Comparison of ENCODE assay signal across 33 cellular contexts in genomic region chr3:3765661-3766060, GRCh38.
"Had no signal": no experiment of that assay in that cellular context is flagged by ENCODE, and none has a peak within 500 bp of the region (broad histone marks: within the 10 kb centered on the region; RNA-seq: fewer than 3 reads in every experiment).

No MANE protein-coding gene starts in this region.

- ATAC-seq: activated T-cell treated with anti-CD3 and anti-CD28 coated beads, Interleukin-2, amount 50 U/mL, for 72 hours; esophagus mucosa; heart right ventricle; sciatic nerve; stimulated activated memory B cell treated with anti-CD40 and anti-IgM and Interleukin-4, amounts not matched to agents 10 μg/mL and 1 μg/mL and 100 μg/mL, for 72 hours; stimulated activated naive CD8-positive, alpha-beta T cell treated with anti-CD3 and anti-CD28 coated beads, Interleukin-15, amount 100 ng/mL, for 72 hours; T-cell had no signal

- H3K27ac Mint-ChIP-seq: activated naive CD8-positive, alpha-beta T cell; activated T-cell treated with anti-CD3 and anti-CD28 coated beads, Interleukin-2, amount 50 U/mL, for 72 hours; dendritic cell treated with granulocyte-macrophage colony-stimulating factor and Interleukin-4, amounts not matched to agents 40 ng/mL and 50 ng/mL, for 4 days; endodermal cell; progenitor cell of endocrine pancreas; stimulated activated memory B cell treated with anti-CD40 and anti-IgM and Interleukin-4, amounts not matched to agents 10 μg/mL and 1 μg/mL and 100 μg/mL, for 72 hours; stimulated activated naive CD8-positive, alpha-beta T cell treated with anti-CD3 and anti-CD28 coated beads, Interleukin-15, amount 100 ng/mL, for 72 hours; T-cell; T-helper 2 cell treated with Interferon-gamma antibody and Interleukin-4, amounts not matched to agents 5 μg/mL and 100 μg/mL, for 36 hours; type B pancreatic cell had no signal

- H3K4me1 ChIP-seq: heart right ventricle, left ventricle myocardium inferior, uterus had no signal

- H3K4me3 Mint-ChIP-seq: activated naive CD8-positive, alpha-beta T cell; activated T-cell treated with anti-CD3 and anti-CD28 coated beads, Interleukin-2, amount 50 U/mL, for 72 hours; dendritic cell treated with granulocyte-macrophage colony-stimulating factor and Interleukin-4, amounts not matched to agents 40 ng/mL and 50 ng/mL, for 4 days; endodermal cell; stimulated activated memory B cell treated with anti-CD40 and anti-IgM and Interleukin-4, amounts not matched to agents 10 μg/mL and 1 μg/mL and 100 μg/mL, for 72 hours; stimulated activated naive CD8-positive, alpha-beta T cell treated with anti-CD3 and anti-CD28 coated beads, Interleukin-15, amount 100 ng/mL, for 72 hours; T-cell; T-helper 2 cell treated with Interferon-gamma antibody and Interleukin-4, amounts not matched to agents 5 μg/mL and 100 μg/mL, for 36 hours; type B pancreatic cell had no signal

- H3K27ac ChIP-seq: brain microvascular endothelial cell, heart right ventricle, left ventricle myocardium inferior, ovary, uterus had no signal

- FAIRE-seq: small intestine had no signal

- H3K4me3 ChIP-seq: heart right ventricle, left ventricle myocardium inferior, lung, ovary, uterus had no signal

- H3K9me3 Mint-ChIP-seq: activated T-cell treated with anti-CD3 and anti-CD28 coated beads, Interleukin-2, amount 50 U/mL, for 72 hours; dendritic cell treated with granulocyte-macrophage colony-stimulating factor and Interleukin-4, amounts not matched to agents 40 ng/mL and 50 ng/mL, for 4 days; endodermal cell; stimulated activated memory B cell treated with anti-CD40 and anti-IgM and Interleukin-4, amounts not matched to agents 10 μg/mL and 1 μg/mL and 100 μg/mL, for 72 hours; stimulated activated naive CD8-positive, alpha-beta T cell treated with anti-CD3 and anti-CD28 coated beads, Interleukin-15, amount 100 ng/mL, for 72 hours; T-cell; T-helper 2 cell treated with Interferon-gamma antibody and Interleukin-4, amounts not matched to agents 5 μg/mL and 100 μg/mL, for 36 hours; type B pancreatic cell had no signal

- H3K4me1 Mint-ChIP-seq: stimulated activated memory B cell treated with anti-CD40 and anti-IgM and Interleukin-4, amounts not matched to agents 10 μg/mL and 1 μg/mL and 100 μg/mL, for 72 hours; stimulated activated naive CD8-positive, alpha-beta T cell treated with anti-CD3 and anti-CD28 coated beads, Interleukin-15, amount 100 ng/mL, for 72 hours; T-cell had no signal

- H3K27me3 ChIP-seq: brain microvascular endothelial cell, heart right ventricle, ovary, uterus had no signal

- H3K27me3 Mint-ChIP-seq: activated naive CD8-positive, alpha-beta T cell; dendritic cell treated with granulocyte-macrophage colony-stimulating factor and Interleukin-4, amounts not matched to agents 40 ng/mL and 50 ng/mL, for 4 days; stimulated activated naive CD8-positive, alpha-beta T cell treated with anti-CD3 and anti-CD28 coated beads, Interleukin-15, amount 100 ng/mL, for 72 hours; T-cell; type B pancreatic cell had no signal

- H3K36me3 ChIP-seq: brain microvascular endothelial cell, heart right ventricle, left ventricle myocardium inferior, ovary, uterus had no signal

- H3K9me3 ChIP-seq: heart right ventricle, left ventricle myocardium inferior, ovary, uterus had no signal

- DNase-seq: activated CD4-positive, alpha-beta T cell treated with anti-CD3 and anti-CD28 coated beads for 4 hours; activated CD4-positive, alpha-beta T cell treated with anti-CD3 and anti-CD28 coated beads, Interleukin-2, amount 50 U/mL, for 4 hours; activated CD4-positive, CD25-positive, alpha-beta regulatory T cell; activated effector memory CD4-positive, alpha-beta T cell treated with Interleukin-2 at 50 U/mL for 16 hours; activated naive CD4-positive, alpha-beta T cell treated with Interleukin-2 at 50 U/mL for 16 hours; activated T-cell treated with anti-CD3 and anti-CD28 coated beads for 4 hours; activated T-cell treated with anti-CD3 and anti-CD28 coated beads, Interleukin-2, amount 50 U/mL, for 72 hours; anterior cingulate cortex; brain microvascular endothelial cell; central memory CD4-positive, alpha-beta T cell; endodermal cell; foreskin fibroblast; heart right ventricle; left ventricle myocardium inferior; mesendoderm; ovary; retina; small intestine; stimulated activated CD4-positive, alpha-beta T cell treated with anti-CD3 and anti-CD28 coated beads, Interleukin-4, amount 100 ng/mL, for 24 hours; stimulated activated CD8-positive, alpha-beta memory T cell treated with anti-CD3 and anti-CD28 coated beads, Interleukin-4, amount 100 ng/mL, for 48 hours; stimulated activated naive CD8-positive, alpha-beta T cell treated with anti-CD3 and anti-CD28 coated beads, Interleukin-15, amount 100 ng/mL, for 72 hours; substantia nigra; T-cell; uterus had no signal

- H3K36me3 Mint-ChIP-seq: activated naive CD8-positive, alpha-beta T cell; stimulated activated memory B cell treated with anti-CD40 and anti-IgM and Interleukin-4, amounts not matched to agents 10 μg/mL and 1 μg/mL and 100 μg/mL, for 72 hours; T-cell; type B pancreatic cell had no signal
